Comparison of ENCODE assay signal across 15 cellular contexts in the genomic region with DNA sequence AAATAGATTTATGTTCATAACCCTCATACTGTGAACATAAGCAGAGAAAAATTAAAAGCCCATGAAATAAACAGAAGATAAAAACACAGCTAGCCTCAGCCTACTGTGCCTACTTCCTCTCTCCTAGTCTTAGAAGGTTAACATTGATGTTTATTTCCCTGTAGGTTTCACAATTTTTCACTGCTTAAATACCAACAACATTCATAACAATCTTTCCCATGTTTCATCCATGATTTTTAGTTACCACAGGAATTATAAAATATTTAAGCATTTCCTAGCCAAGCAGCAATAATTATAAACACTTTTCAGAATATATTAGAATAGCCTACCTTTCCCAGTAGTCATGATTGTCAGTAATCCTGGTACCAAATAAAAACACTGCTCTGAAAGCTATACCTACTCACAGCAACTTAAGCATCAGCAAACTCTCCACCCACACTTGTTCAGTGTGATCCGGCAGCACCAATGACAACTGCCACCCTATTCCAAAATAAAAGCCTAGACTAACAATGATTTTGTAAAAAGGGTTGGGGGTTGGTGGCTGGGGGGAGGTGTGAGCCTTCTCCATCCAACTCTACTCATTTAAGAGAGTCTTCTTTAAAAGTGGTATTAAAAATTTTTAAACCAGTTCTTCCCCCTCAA. TPM values are rescaled to one million over a fixed set of nuclear protein-coding genes. Genes with fewer than 3 reads are reported as not detected.
A peak's percentile ranks its signal among the peaks of the same experiment; 100 is the strongest.
DNase-seq lines count a peak whose midpoint lies in the region; ATAC-seq and TF ChIP-seq lines count a peak whose summit lies in the region.
"Had no signal": no experiment of that assay in that cellular context is flagged by ENCODE, and none has a peak within 500 bp of the region (broad histone marks: within the 10 kb centered on the region; RNA-seq: fewer than 3 reads in every experiment).

No MANE protein-coding gene starts in this region.

- H3K27ac Mint-ChIP-seq in glutamatergic neuron (ENCODE audit: unreplicated experiment): peak overlapping the region; percentile 43
- H3K27ac Mint-ChIP-seq: activated CD4-positive, alpha-beta T cell treated with anti-CD3 and anti-CD28 coated beads, Interleukin-2, amount 10 ng/mL, durations not matched to agents 7 days and 5 days; activated naive CD8-positive, alpha-beta T cell treated with anti-CD3 and anti-CD28 coated beads, Interleukin-2, amount 10 ng/mL, durations not matched to agents 7 days and 5 days had no signal

- no peaks in the 10 kb centered on the region for H3K36me3 Mint-ChIP-seq in glutamatergic neuron (ENCODE audit: unreplicated experiment)

- no peak for TF ChIP-seq CTCF in glutamatergic neuron (IDR thresholded peaks at IDR 0.05; ENCODE audit: partially characterized antibody, unreplicated experiment)

- H3K4me1 Mint-ChIP-seq in glutamatergic neuron (ENCODE audit: low read depth, unreplicated experiment): peaks cover 12% of the 10 kb centered on the region

- no peaks in the 10 kb centered on the region for H3K27me3 Mint-ChIP-seq in glutamatergic neuron (ENCODE audit: unreplicated experiment)
- H3K27me3 Mint-ChIP-seq: activated CD4-positive, alpha-beta T cell treated with anti-CD3 and anti-CD28 coated beads, Interleukin-2, amount 10 ng/mL, durations not matched to agents 7 days and 5 days; activated naive CD8-positive, alpha-beta T cell treated with anti-CD3 and anti-CD28 coated beads, Interleukin-2, amount 10 ng/mL, durations not matched to agents 7 days and 5 days had no signal

- no peaks in the 10 kb centered on the region for H3K9me3 Mint-ChIP-seq in glutamatergic neuron (ENCODE audit: unreplicated experiment)
- H3K9me3 Mint-ChIP-seq: activated CD4-positive, alpha-beta T cell treated with anti-CD3 and anti-CD28 coated beads, Interleukin-2, amount 10 ng/mL, durations not matched to agents 7 days and 5 days; activated naive CD8-positive, alpha-beta T cell treated with anti-CD3 and anti-CD28 coated beads, Interleukin-2, amount 10 ng/mL, durations not matched to agents 7 days and 5 days had no signal

- peak; percentile 57 for DNase-seq in Ammon's horn (ENCODE audit: low spot score)
- DNase-seq in HCEC 1CT: peak; percentile 41
- DNase-seq in RPMI8226: peak; percentile 4
- no peak for DNase-seq in glutamatergic neuron
- DNase-seq in NOMO-1 treated with dmso at 0.1 percent for 144 hours (lab: John Stamatoyannopoulos, UW; ENCODE audit: unreplicated experiment): no peak
- DNase-seq: activated CD4-positive, alpha-beta T cell treated with anti-CD3 and anti-CD28 coated beads, Interleukin-2, amount 10 ng/mL, durations not matched to agents 7 days and 5 days; activated naive CD8-positive, alpha-beta T cell treated with anti-CD3 and anti-CD28 coated beads, Interleukin-2, amount 10 ng/mL, durations not matched to agents 7 days and 5 days; effector CD8-positive, alpha-beta T cell; NK-92 treated with Interleukin-12 subunit alpha and Interleukin-12 subunit beta, amount 100 ng/mL, for 24 hours; retina; upper lobe of right lung had no signal

- ATAC-seq in HG03565 (IDR thresholded peaks at IDR 0.05; ENCODE audit: unreplicated experiment) (no peak), GM18517 (IDR thresholded peaks at IDR 0.05; ENCODE audit: unreplicated experiment) (no peak), GM21619 (IDR thresholded peaks at IDR 0.05; ENCODE audit: unreplicated experiment) (no peak)

- peak overlapping the region; percentile 19 for H3K4me3 Mint-ChIP-seq in glutamatergic neuron (ENCODE audit: unreplicated experiment)
- H3K4me3 Mint-ChIP-seq: activated CD4-positive, alpha-beta T cell treated with anti-CD3 and anti-CD28 coated beads, Interleukin-2, amount 10 ng/mL, durations not matched to agents 7 days and 5 days; activated naive CD8-positive, alpha-beta T cell treated with anti-CD3 and anti-CD28 coated beads, Interleukin-2, amount 10 ng/mL, durations not matched to agents 7 days and 5 days had no signal

RNA-seq across cellular contexts. Expression of a gene that starts 40.6 kb away (rescaled TPM):
- not detected for total RNA-seq in glutamatergic neuron (ENCODE audit: unreplicated experiment)
- total RNA-seq: activated CD4-positive, alpha-beta T cell treated with anti-CD3 and anti-CD28 coated beads, Interleukin-2, amount 10 ng/mL, durations not matched to agents 7 days and 5 days; activated naive CD8-positive, alpha-beta T cell treated with anti-CD3 and anti-CD28 coated beads, Interleukin-2, amount 10 ng/mL, durations not matched to agents 7 days and 5 days; mesenteric fat pad; upper lobe of right lung had no signal

Comparison
In these comparisons a context has a peak if more than half of its experiments do, and no peak if none do; other contexts are left out.
1. DNase-seq: peak in Ammon's horn (single experiment), HCEC 1CT (single experiment) and RPMI8226 (single experiment); none in glutamatergic neuron (single experiment) and NOMO-1 treated with dmso at 0.1 percent for 144 hours (single experiment).